ENCODE assay signal across 1 cellular context in the genomic region with DNA sequence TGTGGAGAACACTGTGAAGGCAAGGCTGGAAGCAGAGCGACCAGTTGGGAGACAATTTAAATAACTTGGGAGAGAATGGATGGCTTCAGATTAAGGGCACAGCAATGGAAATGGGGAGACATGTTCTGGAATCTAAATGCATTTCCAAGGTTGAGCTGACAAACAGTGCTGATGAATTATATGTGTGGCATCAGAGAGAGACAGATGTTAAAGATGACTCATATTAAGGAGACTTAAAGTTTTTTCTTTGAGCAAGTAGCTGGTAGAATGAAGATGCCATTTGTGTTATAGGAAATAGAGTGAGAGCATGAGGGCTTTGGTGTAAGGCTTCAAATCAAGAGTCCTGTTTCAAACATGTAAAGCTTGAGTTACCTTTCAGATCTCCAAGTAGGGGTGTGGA.
TF ChIP-seq lines count a peak whose summit lies in the region.

No MANE protein-coding gene starts in this region.

TF ChIP-seq in SK-N-SH, 30 proteins besides CTCF, POLR2A, EP300 and RAD21 (continued from another document):
- TF ChIP-seq, protein P1, sequence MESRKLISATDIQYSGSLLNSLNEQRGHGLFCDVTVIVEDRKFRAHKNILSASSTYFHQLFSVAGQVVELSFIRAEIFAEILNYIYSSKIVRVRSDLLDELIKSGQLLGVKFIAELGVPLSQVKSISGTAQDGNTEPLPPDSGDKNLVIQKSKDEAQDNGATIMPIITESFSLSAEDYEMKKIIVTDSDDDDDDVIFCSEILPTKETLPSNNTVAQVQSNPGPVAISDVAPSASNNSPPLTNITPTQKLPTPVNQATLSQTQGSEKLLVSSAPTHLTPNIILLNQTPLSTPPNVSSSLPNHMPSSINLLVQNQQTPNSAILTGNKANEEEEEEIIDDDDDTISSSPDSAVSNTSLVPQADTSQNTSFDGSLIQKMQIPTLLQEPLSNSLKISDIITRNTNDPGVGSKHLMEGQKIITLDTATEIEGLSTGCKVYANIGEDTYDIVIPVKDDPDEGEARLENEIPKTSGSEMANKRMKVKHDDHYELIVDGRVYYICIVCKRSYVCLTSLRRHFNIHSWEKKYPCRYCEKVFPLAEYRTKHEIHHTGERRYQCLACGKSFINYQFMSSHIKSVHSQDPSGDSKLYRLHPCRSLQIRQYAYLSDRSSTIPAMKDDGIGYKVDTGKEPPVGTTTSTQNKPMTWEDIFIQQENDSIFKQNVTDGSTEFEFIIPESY (IDR thresholded peaks at IDR 0.05; ENCODE audit: borderline replicate concordance, low read depth) = no peak
- TF ChIP-seq, protein P2, sequence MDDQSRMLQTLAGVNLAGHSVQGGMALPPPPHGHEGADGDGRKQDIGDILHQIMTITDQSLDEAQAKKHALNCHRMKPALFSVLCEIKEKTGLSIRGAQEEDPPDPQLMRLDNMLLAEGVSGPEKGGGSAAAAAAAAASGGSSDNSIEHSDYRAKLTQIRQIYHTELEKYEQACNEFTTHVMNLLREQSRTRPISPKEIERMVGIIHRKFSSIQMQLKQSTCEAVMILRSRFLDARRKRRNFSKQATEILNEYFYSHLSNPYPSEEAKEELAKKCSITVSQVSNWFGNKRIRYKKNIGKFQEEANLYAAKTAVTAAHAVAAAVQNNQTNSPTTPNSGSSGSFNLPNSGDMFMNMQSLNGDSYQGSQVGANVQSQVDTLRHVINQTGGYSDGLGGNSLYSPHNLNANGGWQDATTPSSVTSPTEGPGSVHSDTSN (IDR thresholded peaks at IDR 0.05) = peak; percentile 66
- TF ChIP-seq FOSL2 (IDR thresholded peaks at IDR 0.05; ENCODE audit: borderline replicate concordance, low read depth) = peak; percentile 20; the same call in 1 of the 2 replicates
- no peak for TF ChIP-seq SMC3 (IDR thresholded peaks at IDR 0.05; ENCODE audit: low read depth, low read length)
- no peak for TF ChIP-seq NRF1 (IDR thresholded peaks at IDR 0.05; ENCODE audit: low read depth, low read length)
- no peak for TF ChIP-seq SIN3A (IDR thresholded peaks at IDR 0.05; ENCODE audit: borderline replicate concordance, low read depth, low read length)
- TF ChIP-seq CHD2 (IDR thresholded peaks at IDR 0.05; ENCODE audit: low read length, partially characterized antibody) = no peak
- TF ChIP-seq JUND (IDR thresholded peaks at IDR 0.05) = no peak; the same call in 1 of the 2 replicates
- no peak for TF ChIP-seq TAF1 (IDR thresholded peaks at IDR 0.05; ENCODE audit: borderline replicate concordance, low read depth, low read length)
